In genomic region chr2:170928036-170928823, GRCh38 we compare ENCODE assay signal across 8 cellular contexts. TPM values are rescaled to one million over a fixed set of nuclear protein-coding genes. Genes with fewer than 3 reads are reported as not detected.
DNase-seq lines count a peak whose midpoint lies in the region; ATAC-seq and TF ChIP-seq lines count a peak whose summit lies in the region.

No MANE protein-coding gene starts in this region.

- POLR2A ChIA-PET in activated CD4-positive, alpha-beta memory T cell treated with anti-CD3 and anti-CD28 coated beads for 36 hours (lab: Charles Lee): interaction anchor here (0.7 to 2.4 kb wide), 5 partner anchors 16 to 1628 kb away, joined by 3 to 13 read pairs (median 3); partner anchors contain the start of genes DCAF17, METTL8 and PDK1

- peak overlapping the region; percentile 1 for H3K27ac ChIP-seq in foreskin keratinocyte

- peaks cover 29% of the 10 kb centered on the region for H3K4me1 Mint-ChIP-seq in activated CD4-positive, alpha-beta memory T cell treated with anti-CD3 and anti-CD28 coated beads for 36 hours (ENCODE audit: low read depth)

- no peaks in the 10 kb centered on the region for H3K27me3 ChIP-seq in foreskin keratinocyte

- TF ChIP-seq CTCF in foreskin keratinocyte (conservative IDR thresholded peaks at IDR 0.05): no peak

- peak overlapping the region; percentile 97 for H3K4me3 Mint-ChIP-seq in activated CD4-positive, alpha-beta memory T cell treated with anti-CD3 and anti-CD28 coated beads for 36 hours

- peak overlapping the region; percentile 89 for H3K27ac Mint-ChIP-seq in activated CD4-positive, alpha-beta memory T cell treated with anti-CD3 and anti-CD28 coated beads for 36 hours

- peaks cover 12% of the 10 kb centered on the region for H3K36me3 Mint-ChIP-seq in activated CD4-positive, alpha-beta memory T cell treated with anti-CD3 and anti-CD28 coated beads for 36 hours

- DNase-seq in NCI-H1092 treated with DMSO at 0.1 percent for 48 hours (lab: John Stamatoyannopoulos, UW): peak; percentile 50
- DNase-seq in NCI-H1092 (lab: John Stamatoyannopoulos, UW): no peak
- peak; percentile 32 to 55 for DNase-seq in Kasumi-1 (lab: John Stamatoyannopoulos, UW)
- DNase-seq in activated CD4-positive, alpha-beta memory T cell treated with anti-CD3 and anti-CD28 coated beads for 36 hours: no peak
- DNase-seq in foreskin keratinocyte: peak in 1 of 2 donors; percentile 36
- DNase-seq in putamen (ENCODE audit: low spot score): peak; percentile 10
- DNase-seq in LoVo (ENCODE audit: low spot score): no peak

- H3K27me3 Mint-ChIP-seq in activated CD4-positive, alpha-beta memory T cell treated with anti-CD3 and anti-CD28 coated beads for 36 hours: no peaks in the 10 kb centered on the region

- ATAC-seq in foreskin keratinocyte (no peak), GM21528 (IDR thresholded peaks at IDR 0.05; ENCODE audit: low FRiP score, unreplicated experiment) (no peak)

- H3K4me1 ChIP-seq in foreskin keratinocyte: peaks cover 9% of the 10 kb centered on the region

- intact Hi-C loops in activated CD4-positive, alpha-beta memory T cell treated with anti-CD3 and anti-CD28 coated beads for 36 hours (cut with micrococcal nuclease): loop anchor here (1.0 to 5.0 kb wide), 8 partner anchors 159 to 1346 kb away; partner anchors contain the start of genes DCAF17, DYNC1I2, HAT1 and PPIG

- CTCF ChIA-PET in activated CD4-positive, alpha-beta memory T cell treated with anti-CD3 and anti-CD28 coated beads for 36 hours (lab: Charles Lee): interaction anchor here (0.6 to 4.3 kb wide), 43 partner anchors 10 to 1100 kb away, joined by 3 to 20 read pairs (median 4); partner anchors contain the start of genes DCAF17 and METTL8

- peaks cover 7% of the 10 kb centered on the region for H3K9me3 Mint-ChIP-seq in activated CD4-positive, alpha-beta memory T cell treated with anti-CD3 and anti-CD28 coated beads for 36 hours

RNA-seq across cellular contexts. Expression of gene GORASP2, which starts 0.8 kb away (rescaled TPM):
- 10 to 100 TPM; 64.5 to 73.7 TPM for total RNA-seq in activated CD4-positive, alpha-beta memory T cell treated with anti-CD3 and anti-CD28 coated beads for 36 hours
- 54.4 and 59.1 TPM in 2 replicates for total RNA-seq in foreskin keratinocyte
- 58.1 and 63.3 TPM in 2 replicates for polyA plus RNA-seq in foreskin keratinocyte

Comparison
In these comparisons a context has a peak if more than half of its experiments do, and no peak if none do; other contexts are left out.
1. DNase-seq: peak in NCI-H1092 treated with DMSO at 0.1 percent for 48 hours (single experiment), Kasumi-1 (2 of 2) and putamen (single experiment); none in NCI-H1092 (single experiment), activated CD4-positive, alpha-beta memory T cell treated with anti-CD3 and anti-CD28 coated beads for 36 hours (single experiment) and LoVo (single experiment).